11 cellular contexts compared by ENCODE assay signal in genomic region chr7:20438665-20439376, GRCh38.
DNase-seq lines count a peak whose midpoint lies in the region; ATAC-seq and TF ChIP-seq lines count a peak whose summit lies in the region.
"Had no signal": no experiment of that assay in that cellular context is flagged by ENCODE, and none has a peak within 500 bp of the region (broad histone marks: within the 10 kb centered on the region; RNA-seq: fewer than 3 reads in every experiment).

No MANE protein-coding gene starts in this region.

- H3K36me3 ChIP-seq in hepatocyte (replicated peaks; ENCODE audit: insufficient read depth, low read depth) (no peaks in the 10 kb centered on the region), stomach (no peaks in the 10 kb centered on the region)
- H3K36me3 ChIP-seq: right lobe of liver had no signal

- no peak for TF ChIP-seq EP300 in stomach (IDR thresholded peaks at IDR 0.05)

- WGBS in hepatocyte (ENCODE audit: low lambda C conversion rate, missing lambda C conversion rate) = 64% methylated on average over 7 of the region's 7 CpGs
- WGBS in stomach, 5 donors = 19 to 44% (median 30%) methylated on average over 7 of the region's 7 CpGs

- H3K4me3 ChIP-seq in hepatocyte = no peak overlapping the region
- no peak overlapping the region for H3K4me3 ChIP-seq in stomach
- H3K4me3 ChIP-seq: right lobe of liver had no signal

- no peaks in the 10 kb centered on the region for H3K9me3 ChIP-seq in hepatocyte (ENCODE audit: low read depth)
- H3K9me3 ChIP-seq in stomach = no peaks in the 10 kb centered on the region
- H3K9me3 ChIP-seq: right lobe of liver had no signal

- no peak overlapping the region for H2AFZ ChIP-seq in hepatocyte

- H3K27ac ChIP-seq in hepatocyte = peak overlapping the region; percentile 73
- peak overlapping the region in 1 of 5 donors; percentile 28 for H3K27ac ChIP-seq in stomach
- H3K27ac ChIP-seq: KMS-11, right lobe of liver had no signal

- no peak for TF ChIP-seq POLR2A in stomach (IDR thresholded peaks at IDR 0.05)

- no peaks in the 10 kb centered on the region for H4K20me1 ChIP-seq in hepatocyte (ENCODE audit: insufficient read depth, poor library complexity, severe bottlenecking)

- no peaks in the 10 kb centered on the region for H3K9me2 ChIP-seq in hepatocyte (replicated peaks; ENCODE audit: insufficient read depth)

- H3K79me2 ChIP-seq in hepatocyte = no peaks in the 10 kb centered on the region

- intact Hi-C loops in stomach (cut with DNase I; ENCODE audit: low total_unique reads) = no loop called here

- TF ChIP-seq CTCF in hepatocyte (IDR thresholded peaks at IDR 0.05; ENCODE audit: poor library complexity) (no peak), omental fat pad (IDR thresholded peaks at IDR 0.05) (no peak), stomach (IDR thresholded peaks at IDR 0.05) (no peak)

- no peak for DNase-seq in hepatocyte (ENCODE audit: low spot score)
- DNase-seq in omental fat pad (ENCODE audit: low spot score) = no peak
- no peak for DNase-seq in stomach
- no peak for DNase-seq in NCI-H2107 (lab: John Stamatoyannopoulos, UW)
- DNase-seq in stimulated activated CD4-positive, alpha-beta T cell treated with anti-CD3 and anti-CD28 coated beads, Interleukin-15, amount 100 ng/mL, for 24 hours = no peak
- DNase-seq: right lobe of liver, SIG-M5 had no signal

- H3K27me3 ChIP-seq in hepatocyte = no peaks in the 10 kb centered on the region
- no peaks in the 10 kb centered on the region for H3K27me3 ChIP-seq in stomach
- H3K27me3 ChIP-seq: right lobe of liver had no signal

- H3K4me1 ChIP-seq in hepatocyte (ENCODE audit: insufficient read depth) (peaks cover 36% of the 10 kb centered on the region), stomach (peaks cover 0 to 19% (median 12%) of the 10 kb centered on the region in 4 donors)
- H3K4me1 ChIP-seq: right lobe of liver had no signal

- ATAC-seq in GM18858 (IDR thresholded peaks at IDR 0.05; ENCODE audit: unreplicated experiment) (peak; percentile 93), GM21825 (IDR thresholded peaks at IDR 0.05; ENCODE audit: unreplicated experiment) (peak; percentile 82), HG03469 (IDR thresholded peaks at IDR 0.05; ENCODE audit: unreplicated experiment) (peak; percentile 92), omental fat pad (ENCODE audit: low FRiP score) (no peak)

- H3K4me2 ChIP-seq in hepatocyte = peak overlapping the region; percentile 23
- H3K4me2 ChIP-seq: KMS-11 had no signal
